ENCODE assay signal across 11 cellular contexts in the genomic region with DNA sequence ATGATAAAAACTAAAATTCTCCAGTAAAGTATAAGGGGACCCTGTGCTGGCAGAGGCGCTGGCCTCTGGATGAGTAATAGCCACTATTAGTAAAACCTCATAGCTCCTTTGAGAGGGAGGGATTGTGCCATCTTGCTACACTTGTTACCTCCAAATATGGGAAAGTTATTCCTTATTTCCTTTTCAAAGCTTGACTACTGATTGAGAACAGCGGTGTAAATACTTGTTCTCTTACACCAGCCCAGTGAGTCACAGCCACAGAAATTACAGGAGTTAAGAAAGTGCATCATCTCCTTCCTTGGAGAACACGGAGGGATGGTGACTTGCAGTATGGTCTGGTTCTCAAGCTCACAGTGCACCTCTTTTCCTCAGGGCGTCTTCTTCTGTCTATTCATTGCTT.
DNase-seq lines count a peak whose midpoint lies in the region; ATAC-seq and TF ChIP-seq lines count a peak whose summit lies in the region.
"Had no signal": no experiment of that assay in that cellular context is flagged by ENCODE, and none has a peak within 500 bp of the region (broad histone marks: within the 10 kb centered on the region; RNA-seq: fewer than 3 reads in every experiment).

No MANE protein-coding gene starts in this region.

- peak overlapping the region; percentile 60 for H3K27ac ChIP-seq in fibroblast of lung (ENCODE audit: insufficient read depth, low read length)
- peak overlapping the region; percentile 57 for H3K27ac ChIP-seq in rectal smooth muscle tissue (ENCODE audit: low read depth, low read length)
- no peak overlapping the region for H3K27ac ChIP-seq in WERI-Rb-1

- H4K20me1 ChIP-seq in fibroblast of lung (ENCODE audit: control insufficient read depth, extremely low read depth, insufficient read depth, low read length), result no peaks in the 10 kb centered on the region

- H3K27me3 ChIP-seq in fibroblast of lung (ENCODE audit: control insufficient read depth, insufficient read depth, low read length) (no peaks in the 10 kb centered on the region), rectal smooth muscle tissue (ENCODE audit: control insufficient read depth, insufficient read depth, low read length) (no peaks in the 10 kb centered on the region), WERI-Rb-1 (ENCODE audit: insufficient read depth, low read depth, severe bottlenecking) (no peaks in the 10 kb centered on the region)

- no peak overlapping the region for H2AFZ ChIP-seq in fibroblast of lung (ENCODE audit: low read length)

- H3K4me3 ChIP-seq in fibroblast of lung (replicated peaks in 1 of 4; ENCODE audit: control extremely low read depth in 1 of 4, insufficient read depth in 1 of 4, low read depth in 3 of 4, low read length in 4 of 4) (no peak overlapping the region), rectal smooth muscle tissue (ENCODE audit: low read length) (no peak overlapping the region), WERI-Rb-1 (ENCODE audit: low read depth, low read length) (no peak overlapping the region)

- H3K4me1 ChIP-seq in fibroblast of lung (ENCODE audit: control insufficient read depth, extremely low read depth, insufficient read depth, low read length) (peaks cover 4% of the 10 kb centered on the region), rectal smooth muscle tissue (ENCODE audit: control insufficient read depth, insufficient read depth, low read length) (no peaks in the 10 kb centered on the region)

- H3K9me3 ChIP-seq in fibroblast of lung (ENCODE audit: control insufficient read depth, insufficient read depth, low read depth, low read length) (no peaks in the 10 kb centered on the region), WERI-Rb-1 (ENCODE audit: severe bottlenecking) (no peaks in the 10 kb centered on the region)

- no peak overlapping the region for H3K4me2 ChIP-seq in fibroblast of lung (ENCODE audit: extremely low read depth, insufficient read depth, low read length)

- ATAC-seq in HG03520 (IDR thresholded peaks at IDR 0.05; ENCODE audit: unreplicated experiment), result no peak
- ATAC-seq: left lobe of liver had no signal

- H3K9ac ChIP-seq in fibroblast of lung (ENCODE audit: insufficient read depth, low read length), result no peak overlapping the region
- no peak overlapping the region for H3K9ac ChIP-seq in rectal smooth muscle tissue (ENCODE audit: low read length)

- H3K36me3 ChIP-seq in fibroblast of lung (ENCODE audit: control insufficient read depth, insufficient read depth, low read length), result no peaks in the 10 kb centered on the region
- no peaks in the 10 kb centered on the region for H3K36me3 ChIP-seq in rectal smooth muscle tissue (ENCODE audit: control insufficient read depth, insufficient read depth, low read length)
- H3K36me3 ChIP-seq in WERI-Rb-1, result no peaks in the 10 kb centered on the region

- H3K79me2 ChIP-seq in fibroblast of lung (ENCODE audit: control insufficient read depth, insufficient read depth, low read length), result no peaks in the 10 kb centered on the region

- TF ChIP-seq CTCF in fibroblast of lung (conservative IDR thresholded peaks at IDR 0.05 in 1 of 2, IDR thresholded peaks at IDR 0.05 in 1 of 2; ENCODE audit: low read depth in 1 of 2, low read length in 2 of 2) (no peak), WERI-Rb-1 (IDR thresholded peaks at IDR 0.05; ENCODE audit: low read depth, low read length) (no peak)

- DNase-seq in EL (peak; percentile 98), RPMI7951 (ENCODE audit: low read depth) (peak; percentile 98), fibroblast of lung (ENCODE audit: low read depth in 2 of 2) (peak; percentile 97 to 100), WERI-Rb-1 (no peak), NCI-H82 (lab: John Stamatoyannopoulos, UW) (no peak), foreskin melanocyte (no peak)
- DNase-seq: activated CD4-positive, alpha-beta memory T cell treated with anti-CD3 and anti-CD28 coated beads for 36 hours; T-helper 1 cell had no signal

Comparison
In these comparisons a context has a peak if more than half of its experiments do, and no peak if none do; other contexts are left out.
1. DNase-seq: peak in EL (single experiment), RPMI7951 (single experiment) and fibroblast of lung (2 of 2); none in WERI-Rb-1 (single experiment), NCI-H82 (single experiment) and foreskin melanocyte (single experiment).